15 cellular contexts compared by ENCODE assay signal in the genomic region with DNA sequence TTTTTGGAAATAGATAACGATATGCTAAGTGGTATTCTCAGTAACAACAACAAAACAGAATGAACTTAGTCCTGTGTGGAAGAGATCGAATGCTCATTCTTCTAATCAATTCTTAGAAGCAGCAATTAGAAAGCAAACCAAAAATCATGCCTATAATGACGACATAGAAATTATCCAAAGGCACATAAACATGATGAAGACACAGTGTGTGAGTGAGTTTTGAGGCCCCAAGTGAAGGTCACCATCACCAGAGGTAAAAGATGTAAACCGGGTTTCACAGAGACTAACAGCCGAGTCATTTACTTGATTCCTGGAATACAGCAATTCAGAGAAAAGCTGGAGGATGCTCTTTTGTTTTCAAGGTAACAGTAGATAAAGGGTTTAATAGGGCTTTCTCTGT.
DNase-seq lines count a peak whose midpoint lies in the region; ATAC-seq, FAIRE-seq and TF ChIP-seq lines count a peak whose summit lies in the region.
"Had no signal": no experiment of that assay in that cellular context is flagged by ENCODE, and none has a peak within 500 bp of the region (broad histone marks: within the 10 kb centered on the region; RNA-seq: fewer than 3 reads in every experiment).

No MANE protein-coding gene starts in this region.

- TF ChIP-seq CTCF in SK-N-SH (IDR thresholded peaks at IDR 0.05) (no peak), esophagus muscularis mucosa (IDR thresholded peaks at IDR 0.05) (no peak)

- no peaks in the 10 kb centered on the region for H3K36me3 Mint-ChIP-seq in activated T-helper 1 cell treated with anti-CD3 and anti-CD28 coated beads, Interleukin-12 subunit alpha, Interleukin-12 subunit beta, Interleukin-2, Interleukin-4 antibody, amounts not matched to agents 30 ng/mL and 10 ng/mL and 1 ng/mL, durations not matched to agents 14 hours and 24 hours and 36 hours (ENCODE audit: low read depth)
- H3K36me3 Mint-ChIP-seq: CD8-positive, alpha-beta T cell had no signal

- H3K36me3 ChIP-seq in SK-N-SH (replicated peaks in 1 of 2; ENCODE audit: control insufficient read depth in 1 of 2, insufficient read depth in 2 of 2, low read length in 1 of 2) (no peaks in the 10 kb centered on the region), SK-N-MC (ENCODE audit: insufficient read depth, low read length) (no peaks in the 10 kb centered on the region), esophagus muscularis mucosa (no peaks in the 10 kb centered on the region)
- H3K36me3 ChIP-seq: BLaER1 treated with 17β-estradiol and CSF1 and Interleukin-3, amounts not matched to agents 10 nM and 100 nM had no signal

- no peak for FAIRE-seq in frontal cortex (lab: Jason Lieb, UNC)
- FAIRE-seq: H54 had no signal

- H3K27ac Mint-ChIP-seq in activated T-helper 1 cell treated with anti-CD3 and anti-CD28 coated beads, Interleukin-12 subunit alpha, Interleukin-12 subunit beta, Interleukin-2, Interleukin-4 antibody, amounts not matched to agents 30 ng/mL and 10 ng/mL and 1 ng/mL, durations not matched to agents 14 hours and 24 hours and 36 hours: no peak overlapping the region
- H3K27ac Mint-ChIP-seq: CD8-positive, alpha-beta T cell had no signal

- H3K4me3 ChIP-seq in SK-N-SH (ENCODE audit: low read depth in 2 of 2, low read length in 1 of 2) (no peak overlapping the region), SK-N-MC (peak overlapping the region; percentile 45; the same call in 1 of the 2 replicates), esophagus muscularis mucosa (no peak overlapping the region)
- H3K4me3 ChIP-seq: BLaER1 treated with 17β-estradiol and CSF1 and Interleukin-3, amounts not matched to agents 10 nM and 100 nM had no signal

- no peaks in the 10 kb centered on the region for H3F3A ChIP-seq in SK-N-SH (replicated peaks; ENCODE audit: insufficient read depth)

- no peaks in the 10 kb centered on the region for H3K79me2 ChIP-seq in SK-N-SH (ENCODE audit: insufficient read depth)

- no peaks in the 10 kb centered on the region for H4K20me1 ChIP-seq in SK-N-SH (ENCODE audit: insufficient read depth)
- H4K20me1 ChIP-seq: BLaER1 treated with 17β-estradiol and CSF1 and Interleukin-3, amounts not matched to agents 10 nM and 100 nM had no signal

- no peaks in the 10 kb centered on the region for H3K9me3 Mint-ChIP-seq in activated T-helper 1 cell treated with anti-CD3 and anti-CD28 coated beads, Interleukin-12 subunit alpha, Interleukin-12 subunit beta, Interleukin-2, Interleukin-4 antibody, amounts not matched to agents 30 ng/mL and 10 ng/mL and 1 ng/mL, durations not matched to agents 14 hours and 24 hours and 36 hours

- no peak overlapping the region for H3K9ac ChIP-seq in SK-N-SH
- no peak overlapping the region for H3K9ac ChIP-seq in SK-N-MC (ENCODE audit: insufficient read length)
- H3K9ac ChIP-seq: BLaER1 treated with 17β-estradiol and CSF1 and Interleukin-3, amounts not matched to agents 10 nM and 100 nM had no signal

- H3K4me1 Mint-ChIP-seq in activated T-helper 1 cell treated with anti-CD3 and anti-CD28 coated beads, Interleukin-12 subunit alpha, Interleukin-12 subunit beta, Interleukin-2, Interleukin-4 antibody, amounts not matched to agents 30 ng/mL and 10 ng/mL and 1 ng/mL, durations not matched to agents 14 hours and 24 hours and 36 hours (ENCODE audit: low read depth): no peaks in the 10 kb centered on the region

- no peak for TF ChIP-seq POLR2A in esophagus muscularis mucosa (IDR thresholded peaks at IDR 0.05; ENCODE audit: low read depth)

- POLR2A ChIA-PET in SK-N-SH (lab: Yijun Ruan, JAX): interaction anchor here (0.9 to 1.6 kb wide), 4 partner anchors 202 to 351 kb away, joined by 3 to 13 read pairs (median 4); no protein-coding TSS in a partner anchor

- H3K4me2 ChIP-seq in SK-N-SH: no peak overlapping the region
- H3K4me2 ChIP-seq: BLaER1 treated with 17β-estradiol and CSF1 and Interleukin-3, amounts not matched to agents 10 nM and 100 nM had no signal

- H3K4me3 Mint-ChIP-seq in activated T-helper 1 cell treated with anti-CD3 and anti-CD28 coated beads, Interleukin-12 subunit alpha, Interleukin-12 subunit beta, Interleukin-2, Interleukin-4 antibody, amounts not matched to agents 30 ng/mL and 10 ng/mL and 1 ng/mL, durations not matched to agents 14 hours and 24 hours and 36 hours: no peak overlapping the region
- H3K4me3 Mint-ChIP-seq: CD8-positive, alpha-beta T cell had no signal

- ATAC-seq in SK-N-SH treated with all-trans-retinoic acid at 6 μM for 48 hours: no peak
- ATAC-seq: CD8-positive, alpha-beta T cell had no signal

- CTCF ChIA-PET in SK-N-SH (lab: Yijun Ruan, JAX): interaction anchor here (1.2 to 1.7 kb wide), 2 partner anchors 121 to 346 kb away, joined by 3 to 5 read pairs; no protein-coding TSS in a partner anchor

- peak overlapping the region in 1 of 2 experiments; percentile 99; a peak in 3 of 4 replicates for H3K27ac ChIP-seq in SK-N-SH (ENCODE audit: low read depth in 2 of 2, low read length in 1 of 2)
- no peak overlapping the region for H3K27ac ChIP-seq in SK-N-MC
- H3K27ac ChIP-seq in esophagus muscularis mucosa (replicated peaks in 1 of 4): no peak overlapping the region
- H3K27ac ChIP-seq: BLaER1 treated with 17β-estradiol and CSF1 and Interleukin-3, amounts not matched to agents 10 nM and 100 nM had no signal

- WGBS in SK-N-SH (ENCODE audit: low lambda C conversion rate): 10% methylated on average over 5 of the region's 5 CpGs
- WGBS in esophagus muscularis mucosa: 84% methylated on average over 5 of the region's 5 CpGs

- H3K27me3 Mint-ChIP-seq in activated T-helper 1 cell treated with anti-CD3 and anti-CD28 coated beads, Interleukin-12 subunit alpha, Interleukin-12 subunit beta, Interleukin-2, Interleukin-4 antibody, amounts not matched to agents 30 ng/mL and 10 ng/mL and 1 ng/mL, durations not matched to agents 14 hours and 24 hours and 36 hours (ENCODE audit: insufficient read depth): no peaks in the 10 kb centered on the region

- H3K9me3 ChIP-seq in SK-N-SH: 0 out of 2 replicates have a peak, but pooled peaks cover 4% of the 10 kb centered on the region
- no peaks in the 10 kb centered on the region for H3K9me3 ChIP-seq in SK-N-MC (ENCODE audit: low read depth, low read length)
- no peaks in the 10 kb centered on the region for H3K9me3 ChIP-seq in esophagus muscularis mucosa
- H3K9me3 ChIP-seq: BLaER1 treated with 17β-estradiol and CSF1 and Interleukin-3, amounts not matched to agents 10 nM and 100 nM had no signal

- H3K4me1 ChIP-seq in SK-N-SH (ENCODE audit: control insufficient read depth in 1 of 2, insufficient read depth in 2 of 2, low read depth in 1 of 2, low read length in 1 of 2) (peaks cover 0 to 13% of the 10 kb centered on the region in 2 experiments; a peak in 2 of 4 replicates), esophagus muscularis mucosa (no peaks in the 10 kb centered on the region)

- intact Hi-C loops in esophagus muscularis mucosa (cut with DNase I): no loop called here
- intact Hi-C loops in activated T-helper 1 cell treated with anti-CD3 and anti-CD28 coated beads, Interleukin-12 subunit alpha, Interleukin-12 subunit beta, Interleukin-2, Interleukin-4 antibody, amounts not matched to agents 30 ng/mL and 10 ng/mL and 1 ng/mL, durations not matched to agents 14 hours and 24 hours and 36 hours (cut with micrococcal nuclease): no loop called here

- no peak for TF ChIP-seq EP300 in SK-N-SH (IDR thresholded peaks at IDR 0.05; ENCODE audit: borderline replicate concordance in 1 of 2, low read depth in 1 of 2, low read length in 1 of 2)
- TF ChIP-seq EP300 in esophagus muscularis mucosa (IDR thresholded peaks at IDR 0.05): no peak

- TF ChIP-seq RAD21 in SK-N-SH (IDR thresholded peaks at IDR 0.05; ENCODE audit: low read length): no peak

- H3K27me3 ChIP-seq in SK-N-SH (ENCODE audit: insufficient read depth) (no peaks in the 10 kb centered on the region), esophagus muscularis mucosa (no peaks in the 10 kb centered on the region)
- H3K27me3 ChIP-seq: BLaER1 treated with 17β-estradiol and CSF1 and Interleukin-3, amounts not matched to agents 10 nM and 100 nM had no signal

- no peak for DNase-seq in SK-N-SH
- no peak for DNase-seq in SK-N-MC (ENCODE audit: low read depth, low spot score)
- peak; percentile 55 for DNase-seq in esophagus muscularis mucosa (ENCODE audit: extremely low spot score)
- DNase-seq in frontal cortex (ENCODE audit: low spot score in 2 of 2): no peak
- no peak for DNase-seq in inferior parietal cortex (ENCODE audit: extremely low spot score)
- no peak for DNase-seq in activated T-helper 1 cell treated with anti-CD3 and anti-CD28 coated beads, Interleukin-12 subunit alpha, Interleukin-12 subunit beta, Interleukin-2, Interleukin-4 antibody, amounts not matched to agents 30 ng/mL and 10 ng/mL and 1 ng/mL, durations not matched to agents 14 hours and 24 hours and 36 hours (ENCODE audit: low spot score)
- DNase-seq: 8988T; Calu3; CD8-positive, alpha-beta T cell; DMS79 treated with DMSO at 0.1 percent for 48 hours; GF-D8; HCEC 1CT had no signal

- no peak overlapping the region for H2AFZ ChIP-seq in SK-N-SH (ENCODE audit: low read depth)

- no peaks in the 10 kb centered on the region for H3K9me2 ChIP-seq in SK-N-SH

TF ChIP-seq in SK-N-SH, 30 proteins besides CTCF, POLR2A, EP300 and RAD21 (continues in another document):
- TF ChIP-seq, protein P1, sequence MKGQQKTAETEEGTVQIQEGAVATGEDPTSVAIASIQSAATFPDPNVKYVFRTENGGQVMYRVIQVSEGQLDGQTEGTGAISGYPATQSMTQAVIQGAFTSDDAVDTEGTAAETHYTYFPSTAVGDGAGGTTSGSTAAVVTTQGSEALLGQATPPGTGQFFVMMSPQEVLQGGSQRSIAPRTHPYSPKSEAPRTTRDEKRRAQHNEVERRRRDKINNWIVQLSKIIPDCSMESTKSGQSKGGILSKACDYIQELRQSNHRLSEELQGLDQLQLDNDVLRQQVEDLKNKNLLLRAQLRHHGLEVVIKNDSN (IDR thresholded peaks at IDR 0.05; ENCODE audit: borderline replicate concordance, low read depth): no peak
- TF ChIP-seq GATA2 (CRISPR knock-in tag; IDR thresholded peaks at IDR 0.05) (peak; percentile 45; the same call in 1 of the 2 replicates), CHD2 (IDR thresholded peaks at IDR 0.05; ENCODE audit: low read length, partially characterized antibody) (peak; percentile 2), GABPA (IDR thresholded peaks at IDR 0.05; ENCODE audit: low read depth) (no peak)

TF ChIP-seq in SK-N-SH treated with all-trans-retinoic acid at 6 μM for 48 hours, 23 proteins besides CTCF, POLR2A, EP300 and RAD21:
- TF ChIP-seq ZFP3 (CRISPR knock-in tag; IDR thresholded peaks at IDR 0.05): no peak
- TF ChIP-seq ZNF565 (CRISPR knock-in tag; conservative IDR thresholded peaks at IDR 0.05; ENCODE audit: low read depth): no peak
